Comparison of ENCODE assay signal across 1 cellular context in the genomic region with DNA sequence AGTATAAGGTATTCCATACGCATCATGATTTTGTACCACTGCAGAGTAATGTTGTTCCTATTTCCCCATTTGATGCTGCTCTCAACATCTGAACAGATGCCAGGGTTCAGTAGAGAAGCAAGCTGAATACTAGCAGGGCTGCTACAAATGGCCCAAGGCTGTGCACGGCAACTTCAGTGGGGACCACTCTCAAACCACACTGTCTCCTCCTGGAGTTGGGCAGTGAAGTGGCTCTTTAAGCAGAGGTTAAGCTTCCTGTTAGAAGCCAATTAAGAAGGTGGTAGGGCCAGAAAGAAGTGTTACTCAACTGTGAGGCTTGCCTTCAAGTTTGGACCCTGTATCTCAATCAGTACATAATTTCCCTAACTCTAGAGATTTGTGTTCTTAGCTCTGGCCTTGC.
TF ChIP-seq lines count a peak whose summit lies in the region.

No MANE protein-coding gene starts in this region.

TF ChIP-seq in GM12878, 131 proteins besides CTCF, POLR2A, EP300 and RAD21:
- no peak for TF ChIP-seq ZSCAN29 (IDR thresholded peaks at IDR 0.05)
- no peak for TF ChIP-seq POLR2AphosphoS5 (IDR thresholded peaks at IDR 0.05; ENCODE audit: low read length)
- no peak for TF ChIP-seq NFIC (IDR thresholded peaks at IDR 0.05; ENCODE audit: low read depth, low read length)
- TF ChIP-seq SP1 (IDR thresholded peaks at IDR 0.05; ENCODE audit: low read depth, low read length): no peak
